In the genomic region with DNA sequence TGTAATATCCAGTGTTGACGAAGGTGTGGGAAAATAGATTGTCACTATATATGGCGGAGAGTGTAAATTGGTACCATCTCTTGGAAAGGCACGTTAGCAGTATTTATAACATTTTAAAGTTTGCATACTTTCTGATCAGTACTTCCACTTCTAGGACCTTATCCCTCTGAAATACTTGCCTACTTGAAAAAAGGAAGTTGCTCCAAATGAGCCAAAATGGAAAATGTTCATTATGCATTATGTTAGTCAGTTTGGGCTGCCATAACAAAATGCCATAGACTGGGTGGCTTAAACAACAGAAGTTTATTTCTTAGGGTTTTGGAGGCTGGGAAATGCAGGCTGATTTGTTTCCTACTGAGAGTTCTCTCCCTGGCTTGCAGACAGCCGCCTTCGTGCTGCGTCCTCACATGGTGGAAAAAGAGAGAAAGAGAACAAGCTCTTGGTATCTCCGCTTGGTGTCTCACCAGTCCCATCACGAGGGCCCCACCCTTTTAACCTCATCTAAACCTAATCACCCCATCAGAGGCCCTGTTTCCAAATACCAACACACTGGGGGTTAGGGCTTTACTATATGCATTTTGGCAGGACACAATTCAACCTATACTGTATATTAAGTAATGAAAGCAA, we compare ENCODE assay signal across 25 cellular contexts. TPM values are rescaled to one million over a fixed set of nuclear protein-coding genes. Genes with fewer than 3 reads are reported as not detected.
"Had no signal": no experiment of that assay in that cellular context is flagged by ENCODE, and none has a peak within 500 bp of the region (broad histone marks: within the 10 kb centered on the region; RNA-seq: fewer than 3 reads in every experiment).

No MANE protein-coding gene starts in this region.

- H3K27me3 ChIP-seq: adrenal gland, colonic mucosa, esophagus squamous epithelium, gastrocnemius medialis, sigmoid colon had no signal

- FAIRE-seq: astrocyte, islet of Langerhans had no signal

- H3K9me3 ChIP-seq: adrenal gland, colonic mucosa, esophagus squamous epithelium, gastrocnemius medialis, sigmoid colon, thoracic aorta had no signal

- DNase-seq: activated CD4-positive, alpha-beta T cell treated with anti-CD3 and anti-CD28 coated beads, Interleukin-2, amount 10 ng/mL, durations not matched to agents 7 days and 5 days; activated CD4-positive, CD25-positive, alpha-beta regulatory T cell treated with anti-CD3 and anti-CD28 coated beads, Interleukin-2, amount 50 U/mL, for 72 hours; activated CD8-positive, alpha-beta memory T cell treated with anti-CD3 and anti-CD28 coated beads, Interleukin-2, amount 10 ng/mL, durations not matched to agents 7 days and 5 days; activated CD8-positive, alpha-beta T cell treated with anti-CD3 and anti-CD28 coated beads for 36 hours; activated T-cell treated with anti-CD3 and anti-CD28 coated beads for 4 hours; central memory CD4-positive, alpha-beta T cell; colonic mucosa; endodermal cell; esophagus squamous epithelium; gastrocnemius medialis; head of caudate nucleus; left colon; naive thymus-derived CD4-positive, alpha-beta T cell; retina; sigmoid colon; stimulated activated CD4-positive, alpha-beta T cell treated with anti-CD3 and anti-CD28 coated beads, Interleukin-15, amount 100 ng/mL, for 24 hours; stimulated activated CD8-positive, alpha-beta memory T cell treated with anti-CD3 and anti-CD28 coated beads, Interleukin-4, amount 100 ng/mL, for 48 hours; stimulated activated naive CD4-positive, alpha-beta T cell treated with Interleukin-2 at 50 U/mL for 16 hours had no signal

- H3K4me1 ChIP-seq: colonic mucosa, esophagus squamous epithelium, gastrocnemius medialis, sigmoid colon had no signal

- H3K4me2 ChIP-seq: smooth muscle cell had no signal

- H3K4me3 ChIP-seq: colonic mucosa, esophagus squamous epithelium, gastrocnemius medialis, sigmoid colon, smooth muscle cell, thoracic aorta had no signal

- H3K36me3 ChIP-seq: adrenal gland, colonic mucosa, esophagus squamous epithelium, gastrocnemius medialis, sigmoid colon, thoracic aorta had no signal

- ATAC-seq: activated CD8-positive, alpha-beta memory T cell treated with anti-CD3 and anti-CD28 coated beads, Interleukin-2, amount 10 ng/mL, durations not matched to agents 7 days and 5 days; activated CD8-positive, alpha-beta T cell treated with anti-CD3 and anti-CD28 coated beads for 36 hours; gastrocnemius medialis; left colon; naive thymus-derived CD4-positive, alpha-beta T cell had no signal

- H3K27ac ChIP-seq: adrenal gland, colonic mucosa, esophagus squamous epithelium, gastrocnemius medialis, sigmoid colon, thoracic aorta, VCaP had no signal

RNA-seq across cellular contexts. Expression of gene SNX10, which starts 6.9 kb away (rescaled TPM):
- total RNA-seq: osteocyte had no signal
